Comparison of ENCODE assay signal across 8 cellular contexts in genomic region chr15:63601026-63601726, GRCh38. TPM values are rescaled to one million over a fixed set of nuclear protein-coding genes. Genes with fewer than 3 reads are reported as not detected.
DNase-seq lines count a peak whose midpoint lies in the region; ATAC-seq and TF ChIP-seq lines count a peak whose summit lies in the region.

No MANE protein-coding gene starts in this region.

- intact Hi-C loops in activated B cell treated with CpG ODN at 0.5 μM for 24 hours (cut with micrococcal nuclease): loop anchor here (1.0 to 10.0 kb wide), 5 partner anchors 9 to 554 kb away; partner anchors contain the start of genes CIAO2A and SNX22
- intact Hi-C loops in colonic mucosa (cut with DNase I): loop anchor here (5.0 kb wide), 1 partner anchor 134 kb away; no protein-coding TSS in a partner anchor

- H3K4me1 Mint-ChIP-seq in activated B cell treated with CpG ODN at 0.5 μM for 24 hours: peaks cover 75% of the 10 kb centered on the region

- peaks cover 3% of the 10 kb centered on the region for H3K36me3 Mint-ChIP-seq in activated B cell treated with CpG ODN at 0.5 μM for 24 hours (ENCODE audit: low read depth)

- peak overlapping the region; percentile 58 for H3K4me3 ChIP-seq in HL-60 (replicated peaks; ENCODE audit: insufficient read depth, low read length)
- peak overlapping the region; percentile 71 for H3K4me3 ChIP-seq in colonic mucosa
- peak overlapping the region; percentile 58 for H3K4me3 ChIP-seq in lung

- TF ChIP-seq CTCF in HL-60 (IDR thresholded peaks at IDR 0.05; ENCODE audit: insufficient read depth, low read length): no peak
- no peak for TF ChIP-seq CTCF in activated B cell treated with CpG ODN at 0.5 μM for 24 hours (IDR thresholded peaks at IDR 0.05)
- no peak for TF ChIP-seq CTCF in colonic mucosa (IDR thresholded peaks at IDR 0.05)
- no peak for TF ChIP-seq CTCF in lung (IDR thresholded peaks at IDR 0.05; ENCODE audit: control extremely low read depth, extremely low read depth)

- POLR2A ChIA-PET in activated B cell treated with CpG ODN at 0.5 μM for 24 hours (lab: Charles Lee): interaction anchor here (0.6 to 7.8 kb wide), 14 partner anchors 9 to 563 kb away, joined by 3 to 96 read pairs (median 4); partner anchors contain the start of genes CIAO2A and USP3

- ATAC-seq in GM18907 (IDR thresholded peaks at IDR 0.05; ENCODE audit: unreplicated experiment) (peak; percentile 15), activated B cell treated with CpG ODN at 0.5 μM for 24 hours (ENCODE audit: low read depth) (peak; percentile 9), lung (ENCODE audit: insufficient read depth, low FRiP score) (peak; percentile 1)

- H3K4me1 ChIP-seq in colonic mucosa (peaks cover 10% of the 10 kb centered on the region), lung (ENCODE audit: control insufficient read depth in 2 of 2, insufficient read depth in 2 of 2, low read length in 2 of 2) (peaks cover under 1 to 13% of the 10 kb centered on the region in 2 donors)

- H3K9me3 Mint-ChIP-seq in activated B cell treated with CpG ODN at 0.5 μM for 24 hours: no peaks in the 10 kb centered on the region

- peak; percentile 18 for DNase-seq in ACHN
- DNase-seq in HL-60 (ENCODE audit: low read depth in 1 of 2, low spot score in 1 of 2): peak in 1 of 2 experiments; percentile 56
- peak; percentile 43 for DNase-seq in activated B cell treated with CpG ODN at 0.5 μM for 24 hours
- DNase-seq in colonic mucosa: peak; percentile 47
- DNase-seq in lung (ENCODE audit: low spot score): no peak
- DNase-seq in stimulated activated naive CD4-positive, alpha-beta T cell (lab: John Stamatoyannopoulos, UW): peak; percentile 46 to 69 (median 62)
- DNase-seq in cortex of kidney (lab: John Stamatoyannopoulos, UW): no peak

- H3K27ac Mint-ChIP-seq in activated B cell treated with CpG ODN at 0.5 μM for 24 hours: peak overlapping the region; percentile 91

- H3K36me3 ChIP-seq in colonic mucosa (no peaks in the 10 kb centered on the region), lung (ENCODE audit: control insufficient read depth in 2 of 2, insufficient read depth in 2 of 2, low read length in 2 of 2) (no peaks in the 10 kb centered on the region)

- H3K9me3 ChIP-seq in colonic mucosa (no peaks in the 10 kb centered on the region), lung (ENCODE audit: control insufficient read depth in 2 of 2, insufficient read depth in 1 of 2, low read length in 1 of 2) (no peaks in the 10 kb centered on the region)

- H3K27me3 Mint-ChIP-seq in activated B cell treated with CpG ODN at 0.5 μM for 24 hours: no peaks in the 10 kb centered on the region

- H3K9ac ChIP-seq in colonic mucosa (ENCODE audit: low read depth in 2 of 2, low read length in 2 of 2): peak overlapping the region; percentile 87 to 91

- CTCF ChIA-PET in activated B cell treated with CpG ODN at 0.5 μM for 24 hours (lab: Charles Lee): interaction anchor here (0.6 to 4.2 kb wide), 4 partner anchors 9 to 467 kb away, joined by 3 to 27 read pairs (median 6); no protein-coding TSS in a partner anchor

- peak overlapping the region; percentile 91 for H3K4me3 Mint-ChIP-seq in activated B cell treated with CpG ODN at 0.5 μM for 24 hours

- in situ Hi-C loops in ACHN (cut with HindIII; ENCODE audit: low pct_ligation_motif_present, low pct_unique_long_range_greater_than_20kb, low sequenced_read_pairs): no loop called here

- H3K27me3 ChIP-seq in HL-60 (ENCODE audit: insufficient read depth, poor library complexity, severe bottlenecking) (no peaks in the 10 kb centered on the region), colonic mucosa (no peaks in the 10 kb centered on the region), lung (ENCODE audit: control insufficient read depth, insufficient read depth) (no peaks in the 10 kb centered on the region)

- WGBS in lung, 2 donors: 0% methylated on average over 58 to 64 of the region's 64 CpGs

- H3K27ac ChIP-seq in HL-60 (replicated peaks): peak overlapping the region; percentile 89
- peak overlapping the region; percentile 91 for H3K27ac ChIP-seq in colonic mucosa
- H3K27ac ChIP-seq in lung (ENCODE audit: low read depth in 1 of 2, low read length in 1 of 2): peak overlapping the region; percentile 74 to 84

RNA-seq across cellular contexts. Expression of gene FBXL22, which starts 4.0 kb away (rescaled TPM):
- total RNA-seq in activated B cell treated with CpG ODN at 0.5 μM for 24 hours (0.64 and 1.2 TPM in 2 replicates), colonic mucosa (1 to 10 TPM; 2.1 to 4.4 TPM), lung (1 to 10 TPM; 2.2 to 2.7 TPM)
- polyA plus RNA-seq in lung: under 1 TPM; 0.42 to 0.91 TPM

Comparison
In these comparisons a context has a peak if more than half of its experiments do, and no peak if none do; other contexts are left out.
1. DNase-seq: peak in ACHN (single experiment), activated B cell treated with CpG ODN at 0.5 μM for 24 hours (single experiment), colonic mucosa (single experiment) and stimulated activated naive CD4-positive, alpha-beta T cell (6 of 6); none in lung (single experiment) and cortex of kidney (single experiment).
2. Peak in every context shown above with its lines, with median percentiles within 50 percentile points of each other: ATAC-seq, H3K27ac ChIP-seq and H3K4me3 ChIP-seq.